Comparison of ENCODE assay signal across 25 cellular contexts in genomic region chr5:36936309-36936708, GRCh38.
"Had no signal": no experiment of that assay in that cellular context is flagged by ENCODE, and none has a peak within 500 bp of the region (broad histone marks: within the 10 kb centered on the region; RNA-seq: fewer than 3 reads in every experiment).

No MANE protein-coding gene starts in this region.

- H3K36me3 Mint-ChIP-seq: naive B cell; natural killer cell treated with Interleukin-12 subunit alpha and Interleukin-12 subunit beta and Interleukin-15 and Interleukin-18, amount 100 ng/mL, for 72 hours had no signal

- H3K4me3 Mint-ChIP-seq: memory B cell; naive B cell; natural killer cell treated with Interleukin-12 subunit alpha and Interleukin-12 subunit beta and Interleukin-15 and Interleukin-18, amount 100 ng/mL, for 72 hours; neural crest cell; stimulated activated naive CD8-positive, alpha-beta T cell treated with anti-CD3 and anti-CD28 coated beads, Interleukin-15, amount 100 ng/mL, for 72 hours had no signal

- H3K27me3 Mint-ChIP-seq: effector memory CD8-positive, alpha-beta T cell; memory B cell; naive B cell; natural killer cell treated with Interleukin-12 subunit alpha and Interleukin-12 subunit beta and Interleukin-15 and Interleukin-18, amount 100 ng/mL, for 72 hours; progenitor cell of endocrine pancreas; stimulated activated naive CD8-positive, alpha-beta T cell treated with anti-CD3 and anti-CD28 coated beads, Interleukin-15, amount 100 ng/mL, for 72 hours had no signal

- ATAC-seq: effector memory CD8-positive, alpha-beta T cell; heart right ventricle; natural killer cell treated with Interleukin-12 subunit alpha and Interleukin-12 subunit beta and Interleukin-15 and Interleukin-18, amount 100 ng/mL, for 72 hours; pancreas; stimulated activated naive CD8-positive, alpha-beta T cell treated with anti-CD3 and anti-CD28 coated beads, Interleukin-15, amount 100 ng/mL, for 72 hours; upper lobe of right lung had no signal

- H3K9me3 Mint-ChIP-seq: effector memory CD8-positive, alpha-beta T cell; naive B cell; natural killer cell treated with Interleukin-12 subunit alpha and Interleukin-12 subunit beta and Interleukin-15 and Interleukin-18, amount 100 ng/mL, for 72 hours; stimulated activated naive CD8-positive, alpha-beta T cell treated with anti-CD3 and anti-CD28 coated beads, Interleukin-15, amount 100 ng/mL, for 72 hours had no signal

- DNase-seq: cortex of kidney; effector memory CD8-positive, alpha-beta T cell; esophagus squamous epithelium; foreskin melanocyte; glutamatergic neuron; heart right ventricle; hippocampal formation; islet precursor cell; kidney glomerular epithelial cell; naive B cell; pancreas; right lobe of liver; stimulated activated CD4-positive, alpha-beta T cell treated with anti-CD3 and anti-CD28 coated beads, Interleukin-12 subunit alpha, Interleukin-12 subunit beta, amount 100 ng/mL, for 4 hours; stimulated activated CD4-positive, alpha-beta T cell treated with anti-CD3 and anti-CD28 coated beads, Interleukin-1b, Interleukin-23, amount 100 ng/mL, for 48 hours; stimulated activated CD4-positive, alpha-beta T cell treated with anti-CD3 and anti-CD28 coated beads, Interleukin-4, amount 100 ng/mL, for 1 hour; stimulated activated CD8-positive, alpha-beta memory T cell treated with anti-CD3 and anti-CD28 coated beads, Interleukin-4, amount 100 ng/mL, for 48 hours; stimulated activated naive CD4-positive, alpha-beta T cell; stimulated activated naive CD8-positive, alpha-beta T cell treated with anti-CD3 and anti-CD28 coated beads, Interleukin-15, amount 100 ng/mL, for 72 hours; transverse colon; upper lobe of right lung had no signal

- FAIRE-seq: endometrium, pancreas had no signal
